In the genomic region with DNA sequence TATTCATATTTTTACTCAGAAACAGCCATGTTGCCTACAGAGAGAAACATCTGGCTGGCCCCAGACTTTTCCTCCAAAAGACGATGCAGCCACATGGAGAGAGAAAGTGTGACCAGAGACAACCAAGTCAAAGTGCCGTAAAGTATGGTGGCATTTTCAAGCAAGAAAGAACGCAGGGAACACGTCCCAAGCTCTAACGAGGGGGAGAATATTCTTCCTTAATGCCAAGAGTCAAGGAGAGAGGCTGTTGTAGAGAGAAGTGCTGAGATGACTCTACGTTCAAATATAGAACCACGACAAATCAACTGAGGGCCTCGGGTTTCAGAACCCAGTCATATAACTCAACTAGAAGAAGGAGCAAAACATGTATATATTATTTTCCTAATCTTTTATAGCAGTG, we compare ENCODE assay signal across 13 cellular contexts. TPM values are rescaled to one million over a fixed set of nuclear protein-coding genes. Genes with fewer than 3 reads are reported as not detected.
DNase-seq lines count a peak whose midpoint lies in the region; ATAC-seq and TF ChIP-seq lines count a peak whose summit lies in the region.
"Had no signal": no experiment of that assay in that cellular context is flagged by ENCODE, and none has a peak within 500 bp of the region (broad histone marks: within the 10 kb centered on the region; RNA-seq: fewer than 3 reads in every experiment).

No MANE protein-coding gene starts in this region.

- intact Hi-C loops in esophagus squamous epithelium (cut with DNase I), result no loop called here

- peaks cover 30% of the 10 kb centered on the region for H3K36me3 Mint-ChIP-seq in activated T-cell treated with anti-CD3 and anti-CD28 coated beads, Interleukin-2, amount 50 U/mL, for 4 hours (ENCODE audit: insufficient read depth)
- H3K36me3 Mint-ChIP-seq in T-helper 17 cell (ENCODE audit: low read depth), result peaks cover 10% of the 10 kb centered on the region

- H3K9me3 ChIP-seq in T-helper 17 cell (ENCODE audit: control insufficient read depth, low read length, poor library complexity, severe bottlenecking) (no peaks in the 10 kb centered on the region), esophagus squamous epithelium (no peaks in the 10 kb centered on the region), stomach smooth muscle (ENCODE audit: control insufficient read depth in 2 of 2, low read length in 2 of 2) (no peaks in the 10 kb centered on the region)
- H3K9me3 ChIP-seq: HAP-1 had no signal

- H3K27ac ChIP-seq in esophagus squamous epithelium, result peak overlapping the region in 3 of 4 donors; percentile 2 to 23 (median 7)
- H3K27ac ChIP-seq in stomach smooth muscle (ENCODE audit: low read length), result peak overlapping the region; percentile 55
- H3K27ac ChIP-seq: hepatocyte had no signal

- no peaks in the 10 kb centered on the region for H3K9me3 Mint-ChIP-seq in activated T-cell treated with anti-CD3 and anti-CD28 coated beads, Interleukin-2, amount 50 U/mL, for 4 hours

- H3K4me1 ChIP-seq in esophagus squamous epithelium, result peaks cover 4 to 58% (median 13%) of the 10 kb centered on the region in 3 donors
- peaks cover 20% of the 10 kb centered on the region for H3K4me1 ChIP-seq in stomach smooth muscle (ENCODE audit: control insufficient read depth, insufficient read depth, low read length)
- H3K4me1 ChIP-seq: HAP-1 had no signal

- 52 to 62% methylated on average over 8 of the region's 8 CpGs for WGBS in esophagus squamous epithelium, 2 donors

- H3K4me3 Mint-ChIP-seq in activated T-cell treated with anti-CD3 and anti-CD28 coated beads, Interleukin-2, amount 50 U/mL, for 4 hours, result no peak overlapping the region
- peak overlapping the region; percentile 74 for H3K4me3 Mint-ChIP-seq in T-helper 17 cell

- no peaks in the 10 kb centered on the region for H3K27me3 Mint-ChIP-seq in activated T-cell treated with anti-CD3 and anti-CD28 coated beads, Interleukin-2, amount 50 U/mL, for 4 hours (ENCODE audit: low read depth)
- H3K27me3 Mint-ChIP-seq in T-helper 17 cell, result no peaks in the 10 kb centered on the region

- peak overlapping the region; percentile 93 for H3K27ac Mint-ChIP-seq in T-helper 17 cell

- H3K4me3 ChIP-seq in esophagus squamous epithelium (no peak overlapping the region), stomach smooth muscle (ENCODE audit: low read length in 2 of 2) (no peak overlapping the region)
- H3K4me3 ChIP-seq: HAP-1, hepatocyte had no signal

- no peak overlapping the region for H3K9ac ChIP-seq in stomach smooth muscle (ENCODE audit: low read length in 2 of 2)

- H3K36me3 ChIP-seq in esophagus squamous epithelium (no peaks in the 10 kb centered on the region), stomach smooth muscle (ENCODE audit: control insufficient read depth in 2 of 2, insufficient read depth in 2 of 2, low read length in 2 of 2) (no peaks in the 10 kb centered on the region)
- H3K36me3 ChIP-seq: HAP-1 had no signal

- no peak for TF ChIP-seq POLR2A in esophagus squamous epithelium (IDR thresholded peaks at IDR 0.05)

- DNase-seq in activated T-cell treated with anti-CD3 and anti-CD28 coated beads, Interleukin-2, amount 50 U/mL, for 4 hours, result no peak
- DNase-seq in activated T-cell treated with anti-CD3 and anti-CD28 coated beads for 4 hours (no peak), T-helper 17 cell (no peak), esophagus squamous epithelium (lab: John Stamatoyannopoulos, UW) (no peak), NCI-H69 (lab: John Stamatoyannopoulos, UW) (no peak), NCI-H526 (lab: John Stamatoyannopoulos, UW) (no peak)
- DNase-seq: DND-41, KBM-7 had no signal

- peak; percentile 61 for ATAC-seq in activated T-cell treated with anti-CD3 and anti-CD28 coated beads, Interleukin-2, amount 50 U/mL, for 4 hours
- ATAC-seq in T-helper 17 cell (no peak), GM19328 (IDR thresholded peaks at IDR 0.05; ENCODE audit: unreplicated experiment) (no peak)
- ATAC-seq: Panc1 had no signal

- peaks cover 88% of the 10 kb centered on the region for H3K4me1 Mint-ChIP-seq in activated T-cell treated with anti-CD3 and anti-CD28 coated beads, Interleukin-2, amount 50 U/mL, for 4 hours (ENCODE audit: low read depth)
- H3K4me1 Mint-ChIP-seq in T-helper 17 cell, result peaks cover 46% of the 10 kb centered on the region

- H3K27me3 ChIP-seq in esophagus squamous epithelium (no peaks in the 10 kb centered on the region), stomach smooth muscle (ENCODE audit: control insufficient read depth in 1 of 2, insufficient read depth in 2 of 2, low read length in 2 of 2) (no peaks in the 10 kb centered on the region)
- H3K27me3 ChIP-seq: hepatocyte had no signal

- no peak for TF ChIP-seq CTCF in esophagus squamous epithelium (IDR thresholded peaks at IDR 0.05)

RNA-seq across cellular contexts. Expression of a gene that starts 55.9 kb away (rescaled TPM):
- total RNA-seq in activated T-cell treated with anti-CD3 and anti-CD28 coated beads, Interleukin-2, amount 50 U/mL, for 4 hours, result 100 to 1,000 TPM; 156 to 174 (median 163) TPM
- total RNA-seq in T-helper 17 cell (100 to 1,000 TPM; 219 to 221 TPM), esophagus squamous epithelium (10 to 100 TPM; 19.7 to 47.7 (median 26.2) TPM)

Comparison
In these comparisons a context has a peak if more than half of its experiments do, and no peak if none do; other contexts are left out.
1. ATAC-seq: peak in activated T-cell treated with anti-CD3 and anti-CD28 coated beads, Interleukin-2, amount 50 U/mL, for 4 hours (2 of 2); none in T-helper 17 cell (single experiment) and GM19328 (single experiment).